In genomic region chr20:19889011-19889953, GRCh38 we compare ENCODE assay signal across 9 cellular contexts.
A peak's percentile ranks its signal among the peaks of the same experiment; 100 is the strongest.
DNase-seq lines count a peak whose midpoint lies in the region; ATAC-seq and TF ChIP-seq lines count a peak whose summit lies in the region.
"Had no signal": no experiment of that assay in that cellular context is flagged by ENCODE, and none has a peak within 500 bp of the region (broad histone marks: within the 10 kb centered on the region; RNA-seq: fewer than 3 reads in every experiment).

No MANE protein-coding gene starts in this region.

- peaks cover 3% of the 10 kb centered on the region for H3K27me3 Mint-ChIP-seq in nephron progenitor cell (ENCODE audit: low read depth, poor library complexity)

- H3K9me3 Mint-ChIP-seq in nephron progenitor cell: peaks cover 33% of the 10 kb centered on the region

- H3K36me3 Mint-ChIP-seq in nephron progenitor cell (ENCODE audit: low read depth): peaks cover 43% of the 10 kb centered on the region

- H3K36me3 ChIP-seq in esophagus squamous epithelium: peaks cover 0 to 18% (median 0%) of the 10 kb centered on the region in 3 donors

- H3K4me1 Mint-ChIP-seq in nephron progenitor cell: peaks cover 62% of the 10 kb centered on the region

- peak overlapping the region; percentile 99 for H3K27ac Mint-ChIP-seq in nephron progenitor cell

- no peaks in the 10 kb centered on the region for H3K9me3 ChIP-seq in esophagus squamous epithelium

- TF ChIP-seq POLR2A in esophagus squamous epithelium (IDR thresholded peaks at IDR 0.05): no peak

- WGBS in esophagus squamous epithelium, 2 donors: 37 to 56% methylated on average over 11 to 15 of the region's 21 CpGs

- H3K4me3 ChIP-seq in AG04449 (ENCODE audit: low read depth, low read length) (peak overlapping the region; percentile 36), esophagus squamous epithelium (peak overlapping the region in 3 of 4 donors; percentile 16 to 58 (median 27))

- POLR2A ChIA-PET in AG04449 (lab: Yijun Ruan, JAX): interaction anchor here (0.8 to 1.2 kb wide), 3 partner anchors 85 to 104 kb away, joined by 3 to 5 read pairs (median 5); no protein-coding TSS in a partner anchor

- no peaks in the 10 kb centered on the region for H3K27me3 ChIP-seq in esophagus squamous epithelium

- H3K4me3 Mint-ChIP-seq in nephron progenitor cell: peak overlapping the region; percentile 60

- H3K4me1 ChIP-seq in esophagus squamous epithelium: peaks cover 36 to 76% (median 53%) of the 10 kb centered on the region in 3 donors

- DNase-seq in AG04449 (ENCODE audit: low read depth, low spot score) (no peak), NCI-H82 (lab: John Stamatoyannopoulos, UW) (peak; percentile 89), esophagus squamous epithelium (lab: John Stamatoyannopoulos, UW) (no peak), nephron progenitor cell (peak; percentile 23), activated gamma-delta T cell (lab: John Stamatoyannopoulos, UW) (no peak), activated T-cell treated with anti-CD3 and anti-CD28 coated beads for 4 hours (no peak)
- DNase-seq in activated naive CD4-positive, alpha-beta T cell treated with anti-CD3 and anti-CD28 coated beads, Interleukin-2, amount 50 U/mL, for 16 hours: no peak
- DNase-seq: NCI-H1048 had no signal

- TF ChIP-seq CTCF in AG04449 (IDR thresholded peaks at IDR 0.05; ENCODE audit: insufficient read depth, low read length, missing control alignments) (no peak), esophagus squamous epithelium (IDR thresholded peaks at IDR 0.05) (no peak), nephron progenitor cell (IDR thresholded peaks at IDR 0.05) (no peak)

- no peak for ATAC-seq in HG03139 (IDR thresholded peaks at IDR 0.05; ENCODE audit: unreplicated experiment)

- CTCF ChIA-PET in AG04449 (lab: Yijun Ruan, JAX): interaction anchor here (0.7 to 1.3 kb wide), 3 partner anchors 43 to 105 kb away, joined by 3 to 4 read pairs (median 3); no protein-coding TSS in a partner anchor

- intact Hi-C loops in esophagus squamous epithelium (cut with DNase I): loop anchor here (10.0 kb wide), 1 partner anchor 104 kb away; no protein-coding TSS in a partner anchor

- peak overlapping the region; percentile 52 to 94 (median 84) for H3K27ac ChIP-seq in esophagus squamous epithelium

Comparison
In these comparisons a context has a peak if more than half of its experiments do, and no peak if none do; other contexts are left out.
1. DNase-seq: peak in NCI-H82 (single experiment) and nephron progenitor cell (single experiment); none in AG04449 (single experiment), esophagus squamous epithelium (single experiment), activated gamma-delta T cell (single experiment), activated naive CD4-positive, alpha-beta T cell treated with anti-CD3 and anti-CD28 coated beads, Interleukin-2, amount 50 U/mL, for 16 hours (single experiment) and activated T-cell treated with anti-CD3 and anti-CD28 coated beads for 4 hours (single experiment).